Comparison of ENCODE assay signal across 4 cellular contexts in the genomic region with DNA sequence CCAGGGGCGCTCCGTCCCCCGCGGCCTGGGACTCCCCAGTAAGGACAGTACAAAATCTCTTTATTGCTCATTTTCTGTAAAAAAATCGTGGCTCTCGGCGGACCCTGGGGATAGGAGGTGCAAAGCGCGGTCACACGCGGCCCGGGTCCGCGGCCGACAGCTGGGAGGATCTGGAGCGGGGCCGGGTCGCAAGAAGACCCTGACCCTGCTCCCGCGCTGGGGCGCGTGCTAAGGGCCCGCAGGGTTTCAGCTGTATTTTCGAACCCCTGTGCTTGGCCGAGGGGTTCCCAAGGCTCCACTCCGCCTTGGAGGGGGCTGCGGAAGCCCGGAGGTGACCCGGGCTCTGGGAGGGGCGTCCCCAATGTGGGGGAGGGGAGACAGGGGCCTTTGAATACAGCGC. TPM values are rescaled to one million over a fixed set of nuclear protein-coding genes. Genes with fewer than 3 reads are reported as not detected.
"Had no signal": no experiment of that assay in that cellular context is flagged by ENCODE, and none has a peak within 500 bp of the region (broad histone marks: within the 10 kb centered on the region; RNA-seq: fewer than 3 reads in every experiment).

No MANE protein-coding gene starts in this region.

RNA-seq across cellular contexts. Expression of a gene that starts 36.8 kb away (rescaled TPM):
- total RNA-seq: cardiac muscle cell, chondrocyte, lung microvascular endothelial cell, SJSA1 had no signal
- polyA plus RNA-seq: cardiac muscle cell had no signal
